9 cellular contexts compared by ENCODE assay signal in genomic region chr18:58180738-58181353, GRCh38.
DNase-seq lines count a peak whose midpoint lies in the region; ATAC-seq and TF ChIP-seq lines count a peak whose summit lies in the region.
"Had no signal": no experiment of that assay in that cellular context is flagged by ENCODE, and none has a peak within 500 bp of the region (broad histone marks: within the 10 kb centered on the region; RNA-seq: fewer than 3 reads in every experiment).

No MANE protein-coding gene starts in this region.

- ATAC-seq in SK-N-SH treated with all-trans-retinoic acid at 6 μM for 48 hours (peak; percentile 23; the same call in 1 of the 3 replicates), GM19395 (IDR thresholded peaks at IDR 0.05; ENCODE audit: unreplicated experiment) (no peak), HG02852 (IDR thresholded peaks at IDR 0.05; ENCODE audit: unreplicated experiment) (no peak)

- H3K27me3 ChIP-seq in hepatocyte: no peaks in the 10 kb centered on the region

- no peak overlapping the region for H3K27ac Mint-ChIP-seq in activated naive CD8-positive, alpha-beta T cell treated with anti-CD3 and anti-CD28 coated beads for 36 hours
- H3K27ac Mint-ChIP-seq: activated naive CD4-positive, alpha-beta T cell treated with anti-CD3 and anti-CD28 coated beads, Interleukin-2, amount 50 U/mL, for 24 hours had no signal

- in situ Hi-C loops in G401 (cut with HindIII; ENCODE audit: low sequenced_read_pairs): no loop called here

- 55% methylated on average over 5 of the region's 5 CpGs for WGBS in hepatocyte (ENCODE audit: low lambda C conversion rate, missing lambda C conversion rate)

- no peak overlapping the region for H3K4me3 Mint-ChIP-seq in activated naive CD8-positive, alpha-beta T cell treated with anti-CD3 and anti-CD28 coated beads for 36 hours
- H3K4me3 Mint-ChIP-seq: activated naive CD4-positive, alpha-beta T cell treated with anti-CD3 and anti-CD28 coated beads, Interleukin-2, amount 50 U/mL, for 24 hours had no signal

- H3K4me1 ChIP-seq in hepatocyte (ENCODE audit: insufficient read depth): peaks cover 29% of the 10 kb centered on the region

- H3K27me3 Mint-ChIP-seq in activated naive CD8-positive, alpha-beta T cell treated with anti-CD3 and anti-CD28 coated beads for 36 hours: peaks cover 7% of the 10 kb centered on the region
- H3K27me3 Mint-ChIP-seq: activated naive CD4-positive, alpha-beta T cell treated with anti-CD3 and anti-CD28 coated beads, Interleukin-2, amount 50 U/mL, for 24 hours had no signal

- H3K79me2 ChIP-seq in hepatocyte: peaks cover 81% of the 10 kb centered on the region

- H3K36me3 Mint-ChIP-seq in activated naive CD8-positive, alpha-beta T cell treated with anti-CD3 and anti-CD28 coated beads for 36 hours: no peaks in the 10 kb centered on the region
- H3K36me3 Mint-ChIP-seq: activated naive CD4-positive, alpha-beta T cell treated with anti-CD3 and anti-CD28 coated beads, Interleukin-2, amount 50 U/mL, for 24 hours had no signal

- no peak overlapping the region for H2AFZ ChIP-seq in hepatocyte

- H3K9me2 ChIP-seq in hepatocyte (replicated peaks; ENCODE audit: insufficient read depth): no peaks in the 10 kb centered on the region

- H3K9me3 Mint-ChIP-seq in activated naive CD8-positive, alpha-beta T cell treated with anti-CD3 and anti-CD28 coated beads for 36 hours: no peaks in the 10 kb centered on the region
- H3K9me3 Mint-ChIP-seq: activated naive CD4-positive, alpha-beta T cell treated with anti-CD3 and anti-CD28 coated beads, Interleukin-2, amount 50 U/mL, for 24 hours had no signal

- H3K9me3 ChIP-seq in hepatocyte (ENCODE audit: low read depth): no peaks in the 10 kb centered on the region

- peak; percentile 83 for TF ChIP-seq CTCF in hepatocyte (IDR thresholded peaks at IDR 0.05; ENCODE audit: poor library complexity)

- H3K4me1 Mint-ChIP-seq in activated naive CD8-positive, alpha-beta T cell treated with anti-CD3 and anti-CD28 coated beads for 36 hours: peaks cover 2% of the 10 kb centered on the region
- H3K4me1 Mint-ChIP-seq: activated naive CD4-positive, alpha-beta T cell treated with anti-CD3 and anti-CD28 coated beads, Interleukin-2, amount 50 U/mL, for 24 hours had no signal

- no peak overlapping the region for H3K27ac ChIP-seq in hepatocyte

- peaks cover 4% of the 10 kb centered on the region for H4K20me1 ChIP-seq in hepatocyte (ENCODE audit: insufficient read depth, poor library complexity, severe bottlenecking)

- H3K4me2 ChIP-seq in hepatocyte: no peak overlapping the region

- DNase-seq in G401 (ENCODE audit: low spot score) (peak; percentile 84), LoVo (ENCODE audit: low spot score) (peak; percentile 63), hepatocyte (ENCODE audit: low spot score) (peak; percentile 65)
- peak; percentile 40 for DNase-seq in activated naive CD8-positive, alpha-beta T cell treated with anti-CD3 and anti-CD28 coated beads for 36 hours
- peak; percentile 34 to 48 (median 39) for DNase-seq in stimulated activated CD4-positive, alpha-beta T cell treated with anti-CD3 and anti-CD28 coated beads, Interleukin-1b, Interleukin-23, amount 100 ng/mL, for 24 hours (ENCODE audit: low read depth in 4 of 4, low spot score in 1 of 4)

- no peak overlapping the region for H3K4me3 ChIP-seq in hepatocyte

- no peaks in the 10 kb centered on the region for H3K36me3 ChIP-seq in hepatocyte (replicated peaks; ENCODE audit: insufficient read depth, low read depth)

TF ChIP-seq in SK-N-SH treated with all-trans-retinoic acid at 6 μM for 48 hours, 23 proteins besides CTCF, POLR2A, EP300 and RAD21:
- no peak for TF ChIP-seq OSR1 (CRISPR knock-in tag; IDR thresholded peaks at IDR 0.05)
- TF ChIP-seq ZFP30 (CRISPR knock-in tag; IDR thresholded peaks at IDR 0.05): no peak
- TF ChIP-seq ZFP3 (CRISPR knock-in tag; IDR thresholded peaks at IDR 0.05): no peak
- TF ChIP-seq ESRRG (CRISPR knock-in tag; IDR thresholded peaks at IDR 0.05): no peak
- TF ChIP-seq ZNF8 (CRISPR knock-in tag; IDR thresholded peaks at IDR 0.05): no peak
- TF ChIP-seq SNAI2 (CRISPR knock-in tag; IDR thresholded peaks at IDR 0.05): no peak
- no peak for TF ChIP-seq TCF4 (CRISPR knock-in tag; IDR thresholded peaks at IDR 0.05; ENCODE audit: borderline replicate concordance)
- TF ChIP-seq CSDC2 (CRISPR knock-in tag; IDR thresholded peaks at IDR 0.05): no peak
- no peak for TF ChIP-seq ZNF565 (CRISPR knock-in tag; conservative IDR thresholded peaks at IDR 0.05; ENCODE audit: low read depth)
- no peak for TF ChIP-seq POU6F1 (CRISPR knock-in tag; IDR thresholded peaks at IDR 0.05; ENCODE audit: borderline replicate concordance, low read depth)
- no peak for TF ChIP-seq ARNTL (CRISPR knock-in tag; IDR thresholded peaks at IDR 0.05; ENCODE audit: borderline replicate concordance, low read depth)
- TF ChIP-seq CREB5 (CRISPR knock-in tag; IDR thresholded peaks at IDR 0.05; ENCODE audit: low read depth): no peak
- TF ChIP-seq ZNF70 (CRISPR knock-in tag; IDR thresholded peaks at IDR 0.05): no peak
